10 cellular contexts compared by ENCODE assay signal in the genomic region with DNA sequence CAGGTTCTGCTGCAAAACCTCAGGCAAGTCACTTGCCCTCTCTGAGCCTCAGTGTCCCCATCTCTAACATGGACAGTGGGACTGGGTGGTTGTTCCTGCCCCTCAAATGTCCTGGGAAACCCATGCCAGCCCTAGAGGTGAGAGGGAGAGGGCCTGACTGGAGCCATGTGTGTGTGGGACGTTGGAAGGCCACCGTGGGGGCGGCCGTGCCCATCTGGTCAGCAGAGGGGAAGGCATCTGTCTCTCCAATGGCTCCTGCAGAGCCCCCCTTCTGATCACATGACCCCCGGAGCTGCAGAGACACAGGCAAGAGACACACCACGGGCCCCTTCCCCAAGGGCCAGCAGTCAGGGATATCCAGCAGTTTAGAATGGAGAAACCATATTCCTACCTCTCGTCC. TPM values are rescaled to one million over a fixed set of nuclear protein-coding genes. Genes with fewer than 3 reads are reported as not detected.
DNase-seq lines count a peak whose midpoint lies in the region; ATAC-seq and TF ChIP-seq lines count a peak whose summit lies in the region.
"Had no signal": no experiment of that assay in that cellular context is flagged by ENCODE, and none has a peak within 500 bp of the region (broad histone marks: within the 10 kb centered on the region; RNA-seq: fewer than 3 reads in every experiment).

No MANE protein-coding gene starts in this region.

- intact Hi-C loops in A673 (cut with micrococcal nuclease; ENCODE audit: unreplicated experiment): no loop called here

- H3K9me3 ChIP-seq in neuron (ENCODE audit: low read length) (no peaks in the 10 kb centered on the region), A673 (ENCODE audit: low read depth, low read length, poor library complexity, severe bottlenecking) (no peaks in the 10 kb centered on the region)
- H3K9me3 ChIP-seq: heart right ventricle had no signal

- ATAC-seq in GM21737 (IDR thresholded peaks at IDR 0.05; ENCODE audit: unreplicated experiment): no peak
- ATAC-seq: natural killer cell treated with Interleukin-12 subunit alpha and Interleukin-12 subunit beta and Interleukin-15 and Interleukin-18, amount 100 ng/mL, for 72 hours had no signal

- POLR2A ChIA-PET in A673 (lab: Charles Lee; ENCODE audit: low non-redundant PET): no interaction called here

- H3K27ac ChIP-seq in cingulate gyrus (ENCODE audit: low read depth, low read length) (peak overlapping the region; percentile 69), A673 (ENCODE audit: low read depth, low read length, poor library complexity, severe bottlenecking) (no peak overlapping the region)

- CTCF ChIA-PET in A673 (lab: Charles Lee): no interaction called here

- H3K27me3 ChIP-seq in H7 (ENCODE audit: control insufficient read depth, insufficient read depth, low read length) (no peaks in the 10 kb centered on the region), neuron (ENCODE audit: insufficient read depth, low read length) (no peaks in the 10 kb centered on the region), A673 (replicated peaks; ENCODE audit: insufficient read depth, low read depth, low read length, poor library complexity) (no peaks in the 10 kb centered on the region)

- H3K36me3 ChIP-seq in H7 (replicated peaks; ENCODE audit: control insufficient read depth, insufficient read depth, low read length) (no peaks in the 10 kb centered on the region; the same call in 1 of the 2 replicates), neuron (ENCODE audit: insufficient read depth, low read length) (no peaks in the 10 kb centered on the region), A673 (ENCODE audit: insufficient read depth, low read length, poor library complexity, severe bottlenecking) (no peaks in the 10 kb centered on the region)
- H3K36me3 ChIP-seq: heart right ventricle had no signal

- no peak overlapping the region for H2AFZ ChIP-seq in neuron (ENCODE audit: low read depth, low read length)

- H3K4me1 ChIP-seq in neuron (ENCODE audit: insufficient read depth, low read length): peaks cover 22% of the 10 kb centered on the region
- H3K4me1 ChIP-seq in A673 (ENCODE audit: insufficient read depth, low read length, poor library complexity, severe bottlenecking): peaks cover 3% of the 10 kb centered on the region

- no TSS peak for BruUV-seq in A673 (replicated peaks; lab: Mats Ljungman, UMichigan)

- DNase-seq in H7 (no peak), HPDE6-E6E7 (ENCODE audit: extremely low spot score) (no peak), A673 (ENCODE audit: low spot score) (no peak)
- DNase-seq: heart right ventricle had no signal

- no peak for TF ChIP-seq CTCF in A673 (conservative IDR thresholded peaks at IDR 0.05; ENCODE audit: low read depth, low read length)

- H3K4me3 ChIP-seq in H7 (ENCODE audit: insufficient read depth, low read depth, low read length) (peak overlapping the region; percentile 92), neuron (ENCODE audit: low read length) (peak overlapping the region; percentile 76), A673 (ENCODE audit: low read depth, low read length, poor library complexity, severe bottlenecking) (no peak overlapping the region)

RNA-seq across cellular contexts. Expression of gene DNM1, which starts 1.7 kb away (rescaled TPM):
- 16.9 and 35.0 TPM in 2 replicates for total RNA-seq in H7 (2014; rRNA removed; shearing (Covaris generic))
- 7.6 and 11.8 TPM in 2 replicates for total RNA-seq in A673 (2021)

RNA-seq across cellular contexts. Expression of gene CIZ1, which starts 13.5 kb away (rescaled TPM):
- 36.8 and 41.0 TPM in 2 replicates for total RNA-seq in H7 (2014; rRNA removed; shearing (Covaris generic))
- 158 and 161 TPM in 2 replicates for total RNA-seq in A673 (2021)

RNA-seq across cellular contexts. Expression of gene BBLN, which starts 44.8 kb away (rescaled TPM):
- 121 and 130 TPM in 2 replicates for total RNA-seq in H7 (2014; rRNA removed; shearing (Covaris generic))
- total RNA-seq in A673 (2021): 41.9 and 50.2 TPM in 2 replicates

RNA-seq across cellular contexts. Expression of gene LCN2, which starts 55.6 kb away (rescaled TPM):
- total RNA-seq in H7 (2014; rRNA removed; shearing (Covaris generic)): 1.4 TPM in 1 of 2 replicates, not detected in the other
- total RNA-seq in A673 (2021): not detected in 2 replicates
- total RNA-seq: activated CD8-positive, alpha-beta memory T cell treated with anti-CD3 and anti-CD28 coated beads for 36 hours; natural killer cell treated with Interleukin-12 subunit alpha and Interleukin-12 subunit beta and Interleukin-15 and Interleukin-18, amount 100 ng/mL, for 72 hours; SK-MEL-5 had no signal
